21 cellular contexts compared by ENCODE assay signal in genomic region chrX:153587342-153587741, GRCh38. TPM values are rescaled to one million over a fixed set of nuclear protein-coding genes. Genes with fewer than 3 reads are reported as not detected.
DNase-seq lines count a peak whose midpoint lies in the region; ATAC-seq, FAIRE-seq and TF ChIP-seq lines count a peak whose summit lies in the region.
"Had no signal": no experiment of that assay in that cellular context is flagged by ENCODE, and none has a peak within 500 bp of the region (broad histone marks: within the 10 kb centered on the region; RNA-seq: fewer than 3 reads in every experiment).

No MANE protein-coding gene starts in this region.

- DNase-seq in left ventricle myocardium superior (peak; percentile 8), Right ventricle myocardium superior (no peak), GM12891 (ENCODE audit: insufficient read length, low spot score) (no peak), GM19240 (ENCODE audit: insufficient read length, low spot score) (no peak), T1000 (lab: John Stamatoyannopoulos, UW) (no peak)
- DNase-seq: AML-193; BE2C; C1 segment of cervical spinal cord; Calu3; CD4-positive, alpha-beta memory T cell; CD4-positive, CD25-positive, alpha-beta regulatory T cell; CD8-positive, alpha-beta memory T cell; COR-L47; DMS79 treated with DMSO at 0.1 percent for 48 hours; GF-D8 had no signal

- FAIRE-seq in GM12891 (lab: Jason Lieb, UNC), result peak; percentile 35
- FAIRE-seq: A549, D721Med, G401.6, GM12892, GM18507 had no signal

- no peak for TF ChIP-seq POLR2A in GM12891 (IDR thresholded peaks at IDR 0.05; ENCODE audit: low read depth, low read length)

- no peak for ATAC-seq in left ventricle myocardium superior
- no peak for ATAC-seq in Right ventricle myocardium superior (ENCODE audit: poor library complexity)
- ATAC-seq: A549 had no signal

- intact Hi-C loops in left ventricle myocardium superior (cut with micrococcal nuclease), result no loop called here
- intact Hi-C loops in Right ventricle myocardium superior (cut with DNase I), result no loop called here

TF ChIP-seq in GM12891, 5 proteins besides CTCF, POLR2A, EP300 and RAD21:
- no peak for TF ChIP-seq POLR2AphosphoS5 (IDR thresholded peaks at IDR 0.05; ENCODE audit: low read depth, low read length)
- TF ChIP-seq PAX5 (IDR thresholded peaks at IDR 0.05; ENCODE audit: insufficient read depth, low read length, severe bottlenecking), result no peak
- no peak for TF ChIP-seq TAF1 (IDR thresholded peaks at IDR 0.05; ENCODE audit: low read depth, low read length)
- TF ChIP-seq POU2F2 (IDR thresholded peaks at IDR 0.05; ENCODE audit: low read depth, low read length), result no peak
- TF ChIP-seq SPI1 (IDR thresholded peaks at IDR 0.05; ENCODE audit: low read depth, low read length), result no peak
TF ChIP-seq in GM12891: peak in this region for 0.

RNA-seq across cellular contexts. Expression of gene CCNQ, which starts 11.6 kb away (rescaled TPM):
- total RNA-seq in left ventricle myocardium superior (42.5 TPM), Right ventricle myocardium superior (40.7 TPM)
- 12.6 TPM for polyA plus RNA-seq in GM12891 (2012; ENCODE audit: low read depth, missing spikeins)

RNA-seq across cellular contexts. Expression of gene DUSP9, which starts 59.7 kb away (rescaled TPM):
- 0.10 TPM for total RNA-seq in left ventricle myocardium superior
- not detected for total RNA-seq in Right ventricle myocardium superior
- not detected for polyA plus RNA-seq in GM12891 (2012; ENCODE audit: low read depth, missing spikeins)
- total RNA-seq: CD4-positive, alpha-beta memory T cell; CD4-positive, CD25-positive, alpha-beta regulatory T cell had no signal
- polyA plus RNA-seq: CD14-positive monocyte; CD4-positive, alpha-beta memory T cell; CD4-positive, CD25-positive, alpha-beta regulatory T cell had no signal
